Comparison of ENCODE assay signal across 13 cellular contexts in the genomic region with DNA sequence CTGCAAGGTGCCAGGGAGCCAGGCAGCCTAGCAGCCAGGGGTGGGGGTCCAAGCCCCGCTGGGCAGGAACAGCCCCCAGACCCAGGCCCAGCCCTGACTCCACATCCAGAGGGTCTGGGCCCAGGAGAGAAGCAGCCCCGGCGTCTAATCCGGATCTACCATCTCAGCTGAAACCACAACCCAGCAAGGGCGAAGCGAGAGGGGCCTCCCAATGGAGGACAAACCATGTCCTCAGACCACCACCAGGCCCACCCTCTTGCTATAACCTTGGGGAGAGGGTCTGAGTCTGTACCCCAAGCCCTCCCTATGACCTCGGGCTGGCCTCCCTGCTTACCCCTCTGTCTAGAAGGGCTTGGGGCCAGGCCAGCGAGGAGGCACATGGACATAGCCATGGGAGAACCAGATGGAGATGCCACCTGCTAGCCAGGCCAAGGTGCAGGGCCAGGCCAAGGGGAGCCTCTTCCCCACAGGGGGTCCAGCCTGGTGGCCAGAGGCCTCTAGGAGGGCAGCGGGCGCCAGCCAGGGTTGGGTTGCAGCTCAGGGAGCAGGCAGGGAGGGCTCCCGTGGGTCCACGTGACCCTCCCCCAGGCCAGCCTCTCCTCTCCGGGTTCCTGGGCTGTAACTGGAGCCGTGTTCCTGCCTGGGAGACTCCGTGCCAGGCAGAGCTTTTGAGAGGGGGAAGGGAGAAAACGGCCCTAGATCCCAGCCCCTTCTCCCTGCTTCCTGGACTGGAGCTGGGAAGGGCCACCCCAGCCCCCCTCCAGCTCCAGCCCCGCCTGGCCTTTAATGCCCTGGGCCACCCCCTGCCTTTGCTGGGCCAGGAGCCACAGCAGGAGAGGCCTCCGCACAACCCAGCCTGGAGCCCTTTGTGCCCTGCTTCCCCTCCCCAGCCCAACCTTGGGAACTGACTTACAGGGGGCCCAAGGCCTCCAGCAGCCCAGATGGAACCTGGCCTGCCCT. TPM values are rescaled to one million over a fixed set of nuclear protein-coding genes. Genes with fewer than 3 reads are reported as not detected.
DNase-seq lines count a peak whose midpoint lies in the region; ATAC-seq and TF ChIP-seq lines count a peak whose summit lies in the region.
"Had no signal": no experiment of that assay in that cellular context is flagged by ENCODE, and none has a peak within 500 bp of the region (broad histone marks: within the 10 kb centered on the region; RNA-seq: fewer than 3 reads in every experiment).

No MANE protein-coding gene starts in this region.

- H3K4ac ChIP-seq in mesenchymal stem cell (ENCODE audit: low read depth in 1 of 2, low read length in 2 of 2) = no peak overlapping the region

- peak in 1 of 3 donors; percentile 6 for TF ChIP-seq POLR2A in body of pancreas (IDR thresholded peaks at IDR 0.05)

- H2BK120ac ChIP-seq in mesenchymal stem cell (ENCODE audit: low read depth, low read length) = no peak overlapping the region

- no peak overlapping the region for H3K27ac Mint-ChIP-seq in activated T-cell treated with anti-CD3 and anti-CD28 coated beads, Interleukin-2, amount 50 U/mL, for 24 hours
- no peak overlapping the region for H3K27ac Mint-ChIP-seq in activated T-cell treated with anti-CD3 and anti-CD28 coated beads, Interleukin-2, amount 50 U/mL, for 72 hours
- H3K27ac Mint-ChIP-seq in type B pancreatic cell = peak overlapping the region; percentile 80
- H3K27ac Mint-ChIP-seq in activated T-helper 2 cell treated with anti-CD3 and anti-CD28 coated beads, Interferon-gamma antibody, Interleukin-2, Interleukin-4, amounts not matched to agents 10 μg/mL and 5 μg/mL and 100 μg/mL, durations not matched to agents 14 hours and 24 hours and 36 hours = no peak overlapping the region
- H3K27ac Mint-ChIP-seq: B cell had no signal

- TF ChIP-seq CTCF in body of pancreas (IDR thresholded peaks at IDR 0.05) (no peak), type B pancreatic cell (conservative IDR thresholded peaks at IDR 0.05) (no peak)

- intact Hi-C loops in body of pancreas (cut with DNase I) = loop anchor here (5.0 to 10.0 kb wide), 2 partner anchors 183 to 460 kb away; no protein-coding TSS in a partner anchor
- intact Hi-C loops in activated T-helper 2 cell treated with anti-CD3 and anti-CD28 coated beads, Interferon-gamma antibody, Interleukin-2, Interleukin-4, amounts not matched to agents 10 μg/mL and 5 μg/mL and 100 μg/mL, durations not matched to agents 14 hours and 24 hours and 36 hours (cut with micrococcal nuclease) = no loop called here

- H3K18ac ChIP-seq in mesenchymal stem cell (ENCODE audit: low read depth in 1 of 2, low read length in 2 of 2) = no peak overlapping the region

- H3K4me1 Mint-ChIP-seq in activated T-cell treated with anti-CD3 and anti-CD28 coated beads, Interleukin-2, amount 50 U/mL, for 24 hours (ENCODE audit: low read depth) = peaks cover 11% of the 10 kb centered on the region
- H3K4me1 Mint-ChIP-seq in activated T-cell treated with anti-CD3 and anti-CD28 coated beads, Interleukin-2, amount 50 U/mL, for 72 hours (ENCODE audit: low read depth) = no peaks in the 10 kb centered on the region
- peaks cover 7% of the 10 kb centered on the region for H3K4me1 Mint-ChIP-seq in type B pancreatic cell (ENCODE audit: unreplicated experiment)
- peaks cover 3% of the 10 kb centered on the region for H3K4me1 Mint-ChIP-seq in activated T-helper 2 cell treated with anti-CD3 and anti-CD28 coated beads, Interferon-gamma antibody, Interleukin-2, Interleukin-4, amounts not matched to agents 10 μg/mL and 5 μg/mL and 100 μg/mL, durations not matched to agents 14 hours and 24 hours and 36 hours (ENCODE audit: low read depth)

- H3K27ac ChIP-seq in body of pancreas (peak overlapping the region; percentile 80 to 91 (median 86)), mesenchymal stem cell (ENCODE audit: low read length, poor library complexity, severe bottlenecking) (peak overlapping the region; percentile 55)
- H3K27ac ChIP-seq: cardiac muscle cell had no signal

- no peak overlapping the region for H2BK12ac ChIP-seq in mesenchymal stem cell (ENCODE audit: low read length in 2 of 2)

- no peak overlapping the region for H4K91ac ChIP-seq in mesenchymal stem cell (ENCODE audit: low read length)

- no peaks in the 10 kb centered on the region for H3K9me3 ChIP-seq in body of pancreas
- H3K9me3 ChIP-seq in mesenchymal stem cell (ENCODE audit: control insufficient read depth, low read length) = no peaks in the 10 kb centered on the region

- H3K36me3 Mint-ChIP-seq in activated T-cell treated with anti-CD3 and anti-CD28 coated beads, Interleukin-2, amount 50 U/mL, for 24 hours (ENCODE audit: low read depth) = no peaks in the 10 kb centered on the region
- no peaks in the 10 kb centered on the region for H3K36me3 Mint-ChIP-seq in activated T-cell treated with anti-CD3 and anti-CD28 coated beads, Interleukin-2, amount 50 U/mL, for 72 hours (ENCODE audit: insufficient read depth in 2 of 2)
- H3K36me3 Mint-ChIP-seq in type B pancreatic cell = no peaks in the 10 kb centered on the region
- H3K36me3 Mint-ChIP-seq in activated T-helper 2 cell treated with anti-CD3 and anti-CD28 coated beads, Interferon-gamma antibody, Interleukin-2, Interleukin-4, amounts not matched to agents 10 μg/mL and 5 μg/mL and 100 μg/mL, durations not matched to agents 14 hours and 24 hours and 36 hours (ENCODE audit: low read depth) = no peaks in the 10 kb centered on the region

- peak overlapping the region; percentile 79 for H2AK5ac ChIP-seq in mesenchymal stem cell (ENCODE audit: low read length, severe bottlenecking)

- no peak for ATAC-seq in activated T-cell treated with anti-CD3 and anti-CD28 coated beads, Interleukin-2, amount 50 U/mL, for 72 hours (replicated peaks in 1 of 2)
- ATAC-seq in body of pancreas = no peak

- no peak overlapping the region for H2BK5ac ChIP-seq in mesenchymal stem cell (ENCODE audit: low read depth, low read length, poor library complexity, severe bottlenecking)

- H3K4me1 ChIP-seq in body of pancreas (peaks cover 35% of the 10 kb centered on the region), mesenchymal stem cell (ENCODE audit: control insufficient read depth, insufficient read depth, low read depth, low read length) (peaks cover 48% of the 10 kb centered on the region)

- H4K8ac ChIP-seq in mesenchymal stem cell (ENCODE audit: low read length) = no peak overlapping the region

- H3K4me2 ChIP-seq in mesenchymal stem cell (ENCODE audit: low read length, poor library complexity, severe bottlenecking) = peak overlapping the region; percentile 60

- DNase-seq in activated T-cell treated with anti-CD3 and anti-CD28 coated beads, Interleukin-2, amount 50 U/mL, for 24 hours = peak; percentile 27
- no peak for DNase-seq in activated T-cell treated with anti-CD3 and anti-CD28 coated beads, Interleukin-2, amount 50 U/mL, for 72 hours
- peak; percentile 27 to 75 (median 48) for DNase-seq in body of pancreas
- DNase-seq in mesenchymal stem cell = no peak
- DNase-seq in type B pancreatic cell (ENCODE audit: extremely low spot score, unreplicated experiment) = peak; percentile 70
- no peak for DNase-seq in stimulated activated CD4-positive, alpha-beta T cell treated with anti-CD3 and anti-CD28 coated beads, Interleukin-12 subunit alpha, Interleukin-12 subunit beta, amount 100 ng/mL, for 4 hours
- DNase-seq in kidney glomerular epithelial cell (lab: John Stamatoyannopoulos, UW) = no peak
- DNase-seq in activated T-helper 2 cell treated with anti-CD3 and anti-CD28 coated beads, Interferon-gamma antibody, Interleukin-2, Interleukin-4, amounts not matched to agents 10 μg/mL and 5 μg/mL and 100 μg/mL, durations not matched to agents 14 hours and 24 hours and 36 hours (ENCODE audit: low spot score) = no peak
- DNase-seq: activated CD4-positive, CD25-positive, alpha-beta regulatory T cell treated with anti-CD3 and anti-CD28 coated beads, Interleukin-2, amount 50 U/mL, for 72 hours; NCI-H1694; stimulated activated CD4-positive, alpha-beta T cell treated with anti-CD3 and anti-CD28 coated beads, Interleukin-4, amount 100 ng/mL, for 4 hours had no signal

- peaks cover 37% of the 10 kb centered on the region for H3K79me1 ChIP-seq in mesenchymal stem cell (replicated peaks; ENCODE audit: low read length, poor library complexity, severe bottlenecking)

- peak overlapping the region; percentile 68 for H3K9ac ChIP-seq in mesenchymal stem cell (ENCODE audit: low read length)

- H2AFZ ChIP-seq in mesenchymal stem cell (ENCODE audit: low read depth, low read length) = no peak overlapping the region

- no peaks in the 10 kb centered on the region for H3K9me3 Mint-ChIP-seq in activated T-cell treated with anti-CD3 and anti-CD28 coated beads, Interleukin-2, amount 50 U/mL, for 24 hours
- no peaks in the 10 kb centered on the region for H3K9me3 Mint-ChIP-seq in activated T-cell treated with anti-CD3 and anti-CD28 coated beads, Interleukin-2, amount 50 U/mL, for 72 hours
- no peaks in the 10 kb centered on the region for H3K9me3 Mint-ChIP-seq in type B pancreatic cell
- H3K9me3 Mint-ChIP-seq in activated T-helper 2 cell treated with anti-CD3 and anti-CD28 coated beads, Interferon-gamma antibody, Interleukin-2, Interleukin-4, amounts not matched to agents 10 μg/mL and 5 μg/mL and 100 μg/mL, durations not matched to agents 14 hours and 24 hours and 36 hours = no peaks in the 10 kb centered on the region

- WGBS in body of pancreas, 2 donors = 65 to 68% methylated on average over 11 to 18 of the region's 18 CpGs
- WGBS in mesenchymal stem cell = 80% methylated on average over 18 of the region's 18 CpGs

- H3K27me3 ChIP-seq in body of pancreas = no peaks in the 10 kb centered on the region
- peaks cover 0 to 10% of the 10 kb centered on the region in 2 experiments for H3K27me3 ChIP-seq in mesenchymal stem cell (ENCODE audit: control insufficient read depth in 1 of 2, insufficient read depth in 1 of 2, low read length in 2 of 2)

- H3K4me3 Mint-ChIP-seq in activated T-cell treated with anti-CD3 and anti-CD28 coated beads, Interleukin-2, amount 50 U/mL, for 24 hours = no peak overlapping the region
- no peak overlapping the region for H3K4me3 Mint-ChIP-seq in activated T-cell treated with anti-CD3 and anti-CD28 coated beads, Interleukin-2, amount 50 U/mL, for 72 hours
- peak overlapping the region; percentile 82 for H3K4me3 Mint-ChIP-seq in type B pancreatic cell
- no peak overlapping the region for H3K4me3 Mint-ChIP-seq in activated T-helper 2 cell treated with anti-CD3 and anti-CD28 coated beads, Interferon-gamma antibody, Interleukin-2, Interleukin-4, amounts not matched to agents 10 μg/mL and 5 μg/mL and 100 μg/mL, durations not matched to agents 14 hours and 24 hours and 36 hours (ENCODE audit: low read depth)

- no peak overlapping the region for H3K4me3 ChIP-seq in body of pancreas
- peak overlapping the region in 1 of 2 experiments; percentile 85 for H3K4me3 ChIP-seq in mesenchymal stem cell (ENCODE audit: insufficient read depth in 1 of 2, low read depth in 1 of 2, low read length in 2 of 2)
- H3K4me3 ChIP-seq: cardiac muscle cell had no signal

- H3K14ac ChIP-seq in mesenchymal stem cell (ENCODE audit: low read length in 2 of 2) = no peak overlapping the region

- no peak overlapping the region for H2BK15ac ChIP-seq in mesenchymal stem cell (ENCODE audit: low read depth, poor library complexity, severe bottlenecking)

- no peak overlapping the region for H3K23ac ChIP-seq in mesenchymal stem cell (ENCODE audit: low read length in 2 of 2)

- H3K36me3 ChIP-seq in body of pancreas (replicated peaks in 1 of 2; ENCODE audit: insufficient read depth in 1 of 2, low read depth in 2 of 2) = no peaks in the 10 kb centered on the region
- peaks cover 0 to 18% of the 10 kb centered on the region in 2 experiments for H3K36me3 ChIP-seq in mesenchymal stem cell (ENCODE audit: control insufficient read depth in 1 of 2, insufficient read depth in 2 of 2, low read depth in 1 of 2, low read length in 2 of 2)
- H3K36me3 ChIP-seq: cardiac muscle cell had no signal

- peaks cover 26% of the 10 kb centered on the region for H3K27me3 Mint-ChIP-seq in activated T-cell treated with anti-CD3 and anti-CD28 coated beads, Interleukin-2, amount 50 U/mL, for 24 hours
- peaks cover 8% of the 10 kb centered on the region for H3K27me3 Mint-ChIP-seq in activated T-cell treated with anti-CD3 and anti-CD28 coated beads, Interleukin-2, amount 50 U/mL, for 72 hours (ENCODE audit: low read depth)
- H3K27me3 Mint-ChIP-seq in type B pancreatic cell = peaks cover 12% of the 10 kb centered on the region
- peaks cover 25% of the 10 kb centered on the region for H3K27me3 Mint-ChIP-seq in activated T-helper 2 cell treated with anti-CD3 and anti-CD28 coated beads, Interferon-gamma antibody, Interleukin-2, Interleukin-4, amounts not matched to agents 10 μg/mL and 5 μg/mL and 100 μg/mL, durations not matched to agents 14 hours and 24 hours and 36 hours (ENCODE audit: low read depth)

RNA-seq across cellular contexts. Expression of gene WNT9A, which starts 2.5 kb away (rescaled TPM):
- total RNA-seq in activated T-cell treated with anti-CD3 and anti-CD28 coated beads, Interleukin-2, amount 50 U/mL, for 72 hours = under 1 TPM in 1 of 2 donors, not detected in 1; 0.28 TPM
- 1 to 10 TPM in 1 of 2 donors, under 1 TPM in 1; 0.66 to 2.1 TPM for total RNA-seq in body of pancreas
- 0.12 TPM for polyA plus RNA-seq in mesenchymal stem cell (2013, experiment 1 of 2)
- polyA plus RNA-seq in mesenchymal stem cell (2013, experiment 2 of 2) = 0.12 TPM
- 3.0 and 4.3 TPM in 2 replicates for total RNA-seq in type B pancreatic cell (ENCODE audit: low replicate concordance)
- total RNA-seq in activated T-helper 2 cell treated with anti-CD3 and anti-CD28 coated beads, Interferon-gamma antibody, Interleukin-2, Interleukin-4, amounts not matched to agents 10 μg/mL and 5 μg/mL and 100 μg/mL, durations not matched to agents 14 hours and 24 hours and 36 hours = 0.05 TPM in 1 of 2 replicates, not detected in the other
- total RNA-seq: B cell had no signal
- polyA plus RNA-seq: cardiac muscle cell had no signal

Comparison
In these comparisons a context has a peak if more than half of its experiments do, and no peak if none do; other contexts are left out.
1. DNase-seq: peak in activated T-cell treated with anti-CD3 and anti-CD28 coated beads, Interleukin-2, amount 50 U/mL, for 24 hours (single experiment), body of pancreas (4 of 4) and type B pancreatic cell (single experiment); none in activated T-cell treated with anti-CD3 and anti-CD28 coated beads, Interleukin-2, amount 50 U/mL, for 72 hours (0 of 2), mesenchymal stem cell (single experiment), stimulated activated CD4-positive, alpha-beta T cell treated with anti-CD3 and anti-CD28 coated beads, Interleukin-12 subunit alpha, Interleukin-12 subunit beta, amount 100 ng/mL, for 4 hours (single experiment), kidney glomerular epithelial cell (single experiment) and activated T-helper 2 cell treated with anti-CD3 and anti-CD28 coated beads, Interferon-gamma antibody, Interleukin-2, Interleukin-4, amounts not matched to agents 10 μg/mL and 5 μg/mL and 100 μg/mL, durations not matched to agents 14 hours and 24 hours and 36 hours (single experiment).